ENCODE assay signal across 1 cellular context in genomic region chr4:76699911-76700310, GRCh38.
A peak's percentile ranks its signal among the peaks of the same experiment; 100 is the strongest.
TF ChIP-seq lines count a peak whose summit lies in the region.

No MANE protein-coding gene starts in this region.

TF ChIP-seq in SK-N-SH, 30 proteins besides CTCF, POLR2A, EP300 and RAD21 (continued from another document):
- TF ChIP-seq, protein P1, sequence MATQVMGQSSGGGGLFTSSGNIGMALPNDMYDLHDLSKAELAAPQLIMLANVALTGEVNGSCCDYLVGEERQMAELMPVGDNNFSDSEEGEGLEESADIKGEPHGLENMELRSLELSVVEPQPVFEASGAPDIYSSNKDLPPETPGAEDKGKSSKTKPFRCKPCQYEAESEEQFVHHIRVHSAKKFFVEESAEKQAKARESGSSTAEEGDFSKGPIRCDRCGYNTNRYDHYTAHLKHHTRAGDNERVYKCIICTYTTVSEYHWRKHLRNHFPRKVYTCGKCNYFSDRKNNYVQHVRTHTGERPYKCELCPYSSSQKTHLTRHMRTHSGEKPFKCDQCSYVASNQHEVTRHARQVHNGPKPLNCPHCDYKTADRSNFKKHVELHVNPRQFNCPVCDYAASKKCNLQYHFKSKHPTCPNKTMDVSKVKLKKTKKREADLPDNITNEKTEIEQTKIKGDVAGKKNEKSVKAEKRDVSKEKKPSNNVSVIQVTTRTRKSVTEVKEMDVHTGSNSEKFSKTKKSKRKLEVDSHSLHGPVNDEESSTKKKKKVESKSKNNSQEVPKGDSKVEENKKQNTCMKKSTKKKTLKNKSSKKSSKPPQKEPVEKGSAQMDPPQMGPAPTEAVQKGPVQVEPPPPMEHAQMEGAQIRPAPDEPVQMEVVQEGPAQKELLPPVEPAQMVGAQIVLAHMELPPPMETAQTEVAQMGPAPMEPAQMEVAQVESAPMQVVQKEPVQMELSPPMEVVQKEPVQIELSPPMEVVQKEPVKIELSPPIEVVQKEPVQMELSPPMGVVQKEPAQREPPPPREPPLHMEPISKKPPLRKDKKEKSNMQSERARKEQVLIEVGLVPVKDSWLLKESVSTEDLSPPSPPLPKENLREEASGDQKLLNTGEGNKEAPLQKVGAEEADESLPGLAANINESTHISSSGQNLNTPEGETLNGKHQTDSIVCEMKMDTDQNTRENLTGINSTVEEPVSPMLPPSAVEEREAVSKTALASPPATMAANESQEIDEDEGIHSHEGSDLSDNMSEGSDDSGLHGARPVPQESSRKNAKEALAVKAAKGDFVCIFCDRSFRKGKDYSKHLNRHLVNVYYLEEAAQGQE (IDR thresholded peaks at IDR 0.05; ENCODE audit: low read depth, low read length) = no peak
- no peak for TF ChIP-seq TAF1 (IDR thresholded peaks at IDR 0.05; ENCODE audit: borderline replicate concordance, low read depth, low read length)
- TF ChIP-seq RCOR1 (IDR thresholded peaks at IDR 0.05; ENCODE audit: low read length) = no peak
- TF ChIP-seq MEF2A (IDR thresholded peaks at IDR 0.05; ENCODE audit: borderline replicate concordance, low read depth) = no peak
- no peak for TF ChIP-seq SIN3A (IDR thresholded peaks at IDR 0.05; ENCODE audit: borderline replicate concordance, low read depth, low read length)
- TF ChIP-seq FOXM1 (IDR thresholded peaks at IDR 0.05; ENCODE audit: low read depth) = no peak
- no peak for TF ChIP-seq YY1 (IDR thresholded peaks at IDR 0.05; ENCODE audit: low read depth)
- TF ChIP-seq, protein P2, sequence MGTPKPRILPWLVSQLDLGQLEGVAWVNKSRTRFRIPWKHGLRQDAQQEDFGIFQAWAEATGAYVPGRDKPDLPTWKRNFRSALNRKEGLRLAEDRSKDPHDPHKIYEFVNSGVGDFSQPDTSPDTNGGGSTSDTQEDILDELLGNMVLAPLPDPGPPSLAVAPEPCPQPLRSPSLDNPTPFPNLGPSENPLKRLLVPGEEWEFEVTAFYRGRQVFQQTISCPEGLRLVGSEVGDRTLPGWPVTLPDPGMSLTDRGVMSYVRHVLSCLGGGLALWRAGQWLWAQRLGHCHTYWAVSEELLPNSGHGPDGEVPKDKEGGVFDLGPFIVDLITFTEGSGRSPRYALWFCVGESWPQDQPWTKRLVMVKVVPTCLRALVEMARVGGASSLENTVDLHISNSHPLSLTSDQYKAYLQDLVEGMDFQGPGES (IDR thresholded peaks at IDR 0.05; ENCODE audit: low read depth, low read length) = no peak
- TF ChIP-seq RFX5 (IDR thresholded peaks at IDR 0.05; ENCODE audit: low read length) = no peak
- no peak for TF ChIP-seq GABPA (IDR thresholded peaks at IDR 0.05; ENCODE audit: low read depth)
- TF ChIP-seq ELF1 (IDR thresholded peaks at IDR 0.05) = no peak
- TF ChIP-seq MXI1 (IDR thresholded peaks at IDR 0.05; ENCODE audit: low read depth, low read length) = no peak
- no peak for TF ChIP-seq GATA2 (CRISPR knock-in tag; IDR thresholded peaks at IDR 0.05)
- peak; percentile 30; the same call in 1 of the 2 replicates for TF ChIP-seq NFIC (IDR thresholded peaks at IDR 0.05; ENCODE audit: borderline replicate concordance)
- TF ChIP-seq SMC3 (IDR thresholded peaks at IDR 0.05; ENCODE audit: low read depth, low read length) = no peak
- TF ChIP-seq CHD2 (IDR thresholded peaks at IDR 0.05; ENCODE audit: low read length, partially characterized antibody) = no peak
TF ChIP-seq in SK-N-SH: peak in this region for 4.
